ENCODE assay signal across 16 cellular contexts in genomic region chr3:194382892-194383223, GRCh38. TPM values are rescaled to one million over a fixed set of nuclear protein-coding genes. Genes with fewer than 3 reads are reported as not detected.
DNase-seq lines count a peak whose midpoint lies in the region; ATAC-seq and TF ChIP-seq lines count a peak whose summit lies in the region.
"Had no signal": no experiment of that assay in that cellular context is flagged by ENCODE, and none has a peak within 500 bp of the region (broad histone marks: within the 10 kb centered on the region; RNA-seq: fewer than 3 reads in every experiment).

No MANE protein-coding gene starts in this region.

- no peak overlapping the region for H3K27ac Mint-ChIP-seq in neural progenitor cell

- TF ChIP-seq CTCF in coronary artery (IDR thresholded peaks at IDR 0.05) (no peak), neural progenitor cell (IDR thresholded peaks at IDR 0.05) (no peak)

- H3K4me2 ChIP-seq in BLaER1, result peak overlapping the region; percentile 44
- H3K4me2 ChIP-seq in neural progenitor cell, result peak overlapping the region; percentile 25

- H3K4me3 ChIP-seq in BLaER1 (no peak overlapping the region), coronary artery (no peak overlapping the region), neural progenitor cell (no peak overlapping the region)
- H3K4me3 ChIP-seq: GM12878, GM23248 had no signal

- H3K79me2 ChIP-seq in neural progenitor cell (ENCODE audit: low read depth), result no peaks in the 10 kb centered on the region

- H3K36me3 Mint-ChIP-seq in neural progenitor cell, result no peaks in the 10 kb centered on the region

- H3K4me1 ChIP-seq in BLaER1 (peaks cover 13% of the 10 kb centered on the region), neural progenitor cell (peaks cover 59% of the 10 kb centered on the region)

- H3F3A ChIP-seq in neural progenitor cell (ENCODE audit: low read depth), result peaks cover 47% of the 10 kb centered on the region

- H4K20me1 ChIP-seq in BLaER1 (no peaks in the 10 kb centered on the region), neural progenitor cell (ENCODE audit: low read depth) (no peaks in the 10 kb centered on the region)

- H3K27ac ChIP-seq in BLaER1 (peak overlapping the region; percentile 12; the same call in 1 of the 2 replicates), coronary artery (no peak overlapping the region), neural progenitor cell (peak overlapping the region; percentile 81)
- H3K27ac ChIP-seq: GM23248 had no signal

- H3K36me3 ChIP-seq in BLaER1 (no peaks in the 10 kb centered on the region), neural progenitor cell (no peaks in the 10 kb centered on the region)

- peaks cover 18% of the 10 kb centered on the region for H3K9me3 ChIP-seq in BLaER1
- H3K9me3 ChIP-seq in neural progenitor cell (ENCODE audit: low read depth), result no peaks in the 10 kb centered on the region

- H3K27me3 ChIP-seq in BLaER1, result no peaks in the 10 kb centered on the region
- no peaks in the 10 kb centered on the region for H3K27me3 ChIP-seq in neural progenitor cell

- H2AFZ ChIP-seq in neural progenitor cell (replicated peaks), result no peak overlapping the region
- H2AFZ ChIP-seq: GM23248 had no signal

- DNase-seq in 8988T, result peak; percentile 17
- DNase-seq in coronary artery (ENCODE audit: low spot score), result peak; percentile 64
- no peak for DNase-seq in neural progenitor cell (ENCODE audit: low spot score)
- no peak for DNase-seq in DMS114 treated with DMSO at 0.1 percent for 48 hours (lab: John Stamatoyannopoulos, UW; ENCODE audit: unreplicated experiment)
- DNase-seq in OCI-M1 (lab: John Stamatoyannopoulos, UW), result no peak
- DNase-seq: AML-193, DMS153, GF-D8, GM23248, KG1, NCI-H1694 treated with DMSO at 0.1 percent for 48 hours, NCI-H510A, PC-3 had no signal

- no peak for ATAC-seq in GM18502 (IDR thresholded peaks at IDR 0.05; ENCODE audit: poor library complexity, unreplicated experiment)
- ATAC-seq: GM12878, PC-3 had no signal

- H3K4me3 Mint-ChIP-seq in neural progenitor cell, result no peak overlapping the region

- H3K9me3 Mint-ChIP-seq in neural progenitor cell, result no peaks in the 10 kb centered on the region

- peaks cover 38% of the 10 kb centered on the region for H3K4me1 Mint-ChIP-seq in neural progenitor cell

- no peak overlapping the region for H3K9ac ChIP-seq in BLaER1
- no peak overlapping the region for H3K9ac ChIP-seq in neural progenitor cell
- H3K9ac ChIP-seq: GM23248 had no signal

- H3K27me3 Mint-ChIP-seq in neural progenitor cell (ENCODE audit: insufficient read depth, low read depth), result peaks cover 8% of the 10 kb centered on the region

RNA-seq across cellular contexts. Expression of gene LRRC15, which starts 13.3 kb away (rescaled TPM):
- total RNA-seq in neural progenitor cell (ENCODE audit: low replicate concordance), result not detected in 2 replicates
- total RNA-seq: GM12878 had no signal

RNA-seq across cellular contexts. Expression of gene GP5, which starts 16.2 kb away (rescaled TPM):
- total RNA-seq in neural progenitor cell (ENCODE audit: low replicate concordance), result 0.03 TPM in 1 of 2 replicates, not detected in the other
- total RNA-seq: GM12878, PC-3 had no signal

RNA-seq across cellular contexts. Expression of gene CPN2, which starts 31.7 kb away (rescaled TPM):
- not detected in 2 replicates for total RNA-seq in neural progenitor cell (ENCODE audit: low replicate concordance)
- total RNA-seq: GM12878, GM23248 had no signal

Comparison
In these comparisons a context has a peak if more than half of its experiments do, and no peak if none do; other contexts are left out.
1. DNase-seq: peak in 8988T (single experiment) and coronary artery (single experiment); none in neural progenitor cell (single experiment), DMS114 treated with DMSO at 0.1 percent for 48 hours (single experiment) and OCI-M1 (single experiment).
2. H3K27ac ChIP-seq: peak in BLaER1 (single experiment) and neural progenitor cell (single experiment); none in coronary artery (0 of 2).